ENCODE assay signal across 16 cellular contexts in genomic region chr3:127753898-127754410, GRCh38.
DNase-seq lines count a peak whose midpoint lies in the region; ATAC-seq and TF ChIP-seq lines count a peak whose summit lies in the region.
"Had no signal": no experiment of that assay in that cellular context is flagged by ENCODE, and none has a peak within 500 bp of the region (broad histone marks: within the 10 kb centered on the region; RNA-seq: fewer than 3 reads in every experiment).

No MANE protein-coding gene starts in this region.

- DNase-seq in natural killer cell (no peak), left ventricle myocardium superior (no peak), omental fat pad (ENCODE audit: low spot score) (no peak), MCF 10A (ENCODE audit: unreplicated experiment) (no peak), NCI-H2227 (lab: John Stamatoyannopoulos, UW; ENCODE audit: unreplicated experiment) (no peak), SKM-1 treated with dmso at 0.1 percent for 144 hours (lab: John Stamatoyannopoulos, UW; ENCODE audit: unreplicated experiment) (no peak)
- no peak for DNase-seq in natural killer cell treated with Interleukin-12 subunit alpha and Interleukin-12 subunit beta and Interleukin-15 and Interleukin-18, amount 100 ng/mL, for 72 hours (ENCODE audit: low spot score)
- DNase-seq: activated naive CD4-positive, alpha-beta T cell treated with anti-CD3 and anti-CD28 coated beads, Interleukin-2, amount 50 U/mL, for 16 hours; cortex of kidney; EL; HCEC 1CT; naive B cell; NCI-H2081; T-helper 1 cell; uterus had no signal

- peak in 2 of 3 donors; percentile 28 to 36 for ATAC-seq in natural killer cell
- ATAC-seq in natural killer cell treated with Interleukin-12 subunit alpha and Interleukin-12 subunit beta and Interleukin-15 and Interleukin-18, amount 100 ng/mL, for 72 hours, result no peak
- peak; percentile 23 for ATAC-seq in HG03442 (IDR thresholded peaks at IDR 0.05; ENCODE audit: unreplicated experiment)
- ATAC-seq in left ventricle myocardium superior, result peak; percentile 42
- ATAC-seq in omental fat pad (ENCODE audit: low FRiP score), result no peak

- H3K36me3 Mint-ChIP-seq in natural killer cell (no peaks in the 10 kb centered on the region), MCF 10A (ENCODE audit: insufficient read depth, unreplicated experiment) (no peaks in the 10 kb centered on the region)
- no peaks in the 10 kb centered on the region for H3K36me3 Mint-ChIP-seq in natural killer cell treated with Interleukin-12 subunit alpha and Interleukin-12 subunit beta and Interleukin-15 and Interleukin-18, amount 100 ng/mL, for 72 hours
- H3K36me3 Mint-ChIP-seq: naive B cell had no signal

- peak overlapping the region in 1 of 2 donors; percentile 73 for H3K27ac Mint-ChIP-seq in natural killer cell
- no peak overlapping the region for H3K27ac Mint-ChIP-seq in natural killer cell treated with Interleukin-12 subunit alpha and Interleukin-12 subunit beta and Interleukin-15 and Interleukin-18, amount 100 ng/mL, for 72 hours
- H3K27ac Mint-ChIP-seq in MCF 10A (ENCODE audit: low read depth, unreplicated experiment), result no peak overlapping the region

- H3K4me3 Mint-ChIP-seq in natural killer cell (no peak overlapping the region), MCF 10A (ENCODE audit: unreplicated experiment) (no peak overlapping the region)
- no peak overlapping the region for H3K4me3 Mint-ChIP-seq in natural killer cell treated with Interleukin-12 subunit alpha and Interleukin-12 subunit beta and Interleukin-15 and Interleukin-18, amount 100 ng/mL, for 72 hours

- H3K9me3 Mint-ChIP-seq in natural killer cell (no peaks in the 10 kb centered on the region), MCF 10A (ENCODE audit: unreplicated experiment) (no peaks in the 10 kb centered on the region)
- H3K9me3 Mint-ChIP-seq in natural killer cell treated with Interleukin-12 subunit alpha and Interleukin-12 subunit beta and Interleukin-15 and Interleukin-18, amount 100 ng/mL, for 72 hours, result no peaks in the 10 kb centered on the region
- H3K9me3 Mint-ChIP-seq: naive B cell had no signal

- CTCF ChIA-PET in MCF 10A (lab: Yijun Ruan, JAX), result interaction anchor here (0.6 to 1.1 kb wide), 3 partner anchors 71 to 139 kb away, joined by 3 to 4 read pairs (median 3); no protein-coding TSS in a partner anchor

- BruUV-seq in MCF 10A (replicated peaks; lab: Mats Ljungman, UMichigan), result no TSS peak

- H3K4me1 Mint-ChIP-seq in natural killer cell (peaks cover 0 to 11% of the 10 kb centered on the region in 2 donors), MCF 10A (ENCODE audit: insufficient read depth, unreplicated experiment) (peaks cover 25% of the 10 kb centered on the region)
- H3K4me1 Mint-ChIP-seq in natural killer cell treated with Interleukin-12 subunit alpha and Interleukin-12 subunit beta and Interleukin-15 and Interleukin-18, amount 100 ng/mL, for 72 hours (ENCODE audit: low read depth in 2 of 2), result peaks cover 0 to 8% of the 10 kb centered on the region in 2 donors

- intact Hi-C loops in natural killer cell (cut with micrococcal nuclease) (no loop called here), left ventricle myocardium superior (cut with micrococcal nuclease) (no loop called here), MCF 10A (cut with micrococcal nuclease) (no loop called here)

- TF ChIP-seq CTCF in natural killer cell (IDR thresholded peaks at IDR 0.05) (no peak), omental fat pad (IDR thresholded peaks at IDR 0.05) (no peak), MCF 10A (IDR thresholded peaks at IDR 0.05; ENCODE audit: unreplicated experiment) (no peak)

- peaks cover 0 to 3% of the 10 kb centered on the region in 2 donors for H3K27me3 Mint-ChIP-seq in natural killer cell (ENCODE audit: low read depth in 2 of 2)
- H3K27me3 Mint-ChIP-seq in natural killer cell treated with Interleukin-12 subunit alpha and Interleukin-12 subunit beta and Interleukin-15 and Interleukin-18, amount 100 ng/mL, for 72 hours, result peaks cover 5 to 14% of the 10 kb centered on the region in 2 donors
- H3K27me3 Mint-ChIP-seq in MCF 10A (ENCODE audit: insufficient read depth, unreplicated experiment), result no peaks in the 10 kb centered on the region

- POLR2A ChIA-PET in MCF 10A (lab: Yijun Ruan, JAX), result no interaction called here

Comparison
In these comparisons a context has a peak if more than half of its experiments do, and no peak if none do; other contexts are left out.
1. ATAC-seq: peak in natural killer cell (2 of 3), HG03442 (single experiment) and left ventricle myocardium superior (single experiment); none in natural killer cell treated with Interleukin-12 subunit alpha and Interleukin-12 subunit beta and Interleukin-15 and Interleukin-18, amount 100 ng/mL, for 72 hours (0 of 2) and omental fat pad (single experiment).